Comparison of ENCODE assay signal across 20 cellular contexts in the genomic region with DNA sequence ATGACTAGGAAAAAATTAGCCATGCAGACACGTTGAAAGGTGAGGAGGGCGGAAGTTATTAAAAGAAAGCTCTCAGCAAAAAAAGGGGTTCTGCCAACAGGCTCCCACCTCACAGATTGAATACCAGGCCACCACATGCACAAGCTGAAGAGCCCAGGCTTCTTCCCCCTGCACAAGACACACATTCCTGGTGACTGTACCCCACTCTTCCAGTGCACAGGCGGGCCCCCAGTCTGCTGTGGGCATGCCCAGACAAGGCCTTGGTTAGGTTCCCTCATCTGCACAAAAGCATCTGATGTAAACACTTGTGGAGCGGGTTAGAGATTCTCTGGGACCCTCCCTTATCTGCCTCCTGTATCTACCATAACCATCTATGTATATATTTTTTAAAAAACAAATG.
DNase-seq lines count a peak whose midpoint lies in the region; ATAC-seq, FAIRE-seq and TF ChIP-seq lines count a peak whose summit lies in the region.
"Had no signal": no experiment of that assay in that cellular context is flagged by ENCODE, and none has a peak within 500 bp of the region (broad histone marks: within the 10 kb centered on the region; RNA-seq: fewer than 3 reads in every experiment).

No MANE protein-coding gene starts in this region.

- dilution Hi-C loops in keratinocyte (cut with MboI; ENCODE audit: extremely low pct_ligation_motif_present, low sequenced_read_pairs) = no loop called here

- H3K9me3 ChIP-seq in DND-41 (ENCODE audit: insufficient read depth, low read length, severe bottlenecking) (no peaks in the 10 kb centered on the region), astrocyte (ENCODE audit: insufficient read depth, low read depth, low read length) (no peaks in the 10 kb centered on the region), keratinocyte (ENCODE audit: control insufficient read depth, low read depth, low read length) (no peaks in the 10 kb centered on the region), WERI-Rb-1 (ENCODE audit: severe bottlenecking) (no peaks in the 10 kb centered on the region)
- H3K9me3 ChIP-seq: Caco-2, HAP-1 had no signal

- H3K4me3 ChIP-seq in DND-41 (ENCODE audit: low read depth in 1 of 2, low read length in 2 of 2) = no peak overlapping the region
- H3K4me3 ChIP-seq in GM23338 = no peak overlapping the region
- no peak overlapping the region for H3K4me3 ChIP-seq in astrocyte (ENCODE audit: insufficient read depth, low read depth, low read length)
- H3K4me3 ChIP-seq in keratinocyte (ENCODE audit: control insufficient read depth in 2 of 3, extremely low read depth in 1 of 3, insufficient read depth in 2 of 3, low read depth in 1 of 3, low read length in 3 of 3) = peak overlapping the region in 2 of 3 experiments; percentile 7 to 47
- no peak overlapping the region for H3K4me3 ChIP-seq in WERI-Rb-1 (ENCODE audit: low read depth, low read length)
- H3K4me3 ChIP-seq: HAP-1, SK-N-MC had no signal

- H4K20me1 ChIP-seq in DND-41 (ENCODE audit: insufficient read depth, low read length) = no peaks in the 10 kb centered on the region
- H4K20me1 ChIP-seq in GM23338 (replicated peaks; ENCODE audit: insufficient read depth) = no peaks in the 10 kb centered on the region
- no peaks in the 10 kb centered on the region for H4K20me1 ChIP-seq in astrocyte (ENCODE audit: insufficient read depth, low read length)
- H4K20me1 ChIP-seq in keratinocyte (ENCODE audit: control insufficient read depth, extremely low read depth, insufficient read depth, low read length) = no peaks in the 10 kb centered on the region

- H3K27me3 Mint-ChIP-seq in GM23338 (ENCODE audit: insufficient read depth, low read depth, poor library complexity) = no peaks in the 10 kb centered on the region
- H3K27me3 Mint-ChIP-seq in astrocyte (ENCODE audit: low read depth, unreplicated experiment) = no peaks in the 10 kb centered on the region
- H3K27me3 Mint-ChIP-seq: B cell; CD4-positive, CD25-positive, alpha-beta regulatory T cell had no signal

- H3K9ac ChIP-seq in DND-41 (ENCODE audit: low read depth, low read length) (no peak overlapping the region), astrocyte (ENCODE audit: low read length) (no peak overlapping the region), keratinocyte (ENCODE audit: control insufficient read depth, extremely low read depth, insufficient read depth, low read length) (no peak overlapping the region)

- ATAC-seq in DND-41 (ENCODE audit: insufficient read depth, low read depth) (peak; percentile 40; the same call in 1 of the 3 replicates), GM23338 (no peak), HG03520 (IDR thresholded peaks at IDR 0.05; ENCODE audit: unreplicated experiment) (no peak)

- H3K4me1 ChIP-seq in DND-41 (ENCODE audit: insufficient read depth, low read length) (no peaks in the 10 kb centered on the region), GM23338 (ENCODE audit: insufficient read depth) (no peaks in the 10 kb centered on the region), astrocyte (ENCODE audit: insufficient read depth, low read length) (peaks cover 7% of the 10 kb centered on the region), keratinocyte (ENCODE audit: control insufficient read depth, extremely low read depth, insufficient read depth, low read length) (peaks cover 17% of the 10 kb centered on the region)
- H3K4me1 ChIP-seq: Caco-2, HAP-1 had no signal

- H3K4me1 Mint-ChIP-seq in GM23338 = peaks cover 4% of the 10 kb centered on the region; the same call in 1 of the 3 replicates
- peaks cover 28% of the 10 kb centered on the region for H3K4me1 Mint-ChIP-seq in astrocyte (ENCODE audit: low read depth, unreplicated experiment)
- H3K4me1 Mint-ChIP-seq: B cell had no signal

- H3K4me3 Mint-ChIP-seq in GM23338 (no peak overlapping the region), astrocyte (ENCODE audit: unreplicated experiment) (no peak overlapping the region)
- H3K4me3 Mint-ChIP-seq: B cell; CD4-positive, CD25-positive, alpha-beta regulatory T cell had no signal

- no peaks in the 10 kb centered on the region for H3K9me2 ChIP-seq in GM23338 (ENCODE audit: insufficient read depth)

- H2AFZ ChIP-seq in DND-41 (ENCODE audit: low read depth, low read length) = no peak overlapping the region
- H2AFZ ChIP-seq in GM23338 = no peak overlapping the region
- H2AFZ ChIP-seq in astrocyte (ENCODE audit: low read depth, low read length) = no peak overlapping the region
- H2AFZ ChIP-seq in keratinocyte (ENCODE audit: control insufficient read depth, low read length) = peak overlapping the region; percentile 13

- DNase-seq in DND-41 (no peak), GM23338 (ENCODE audit: low spot score) (no peak), astrocyte (ENCODE audit: low read depth) (no peak), keratinocyte (ENCODE audit: low read depth, low spot score) (peak; percentile 76), GM19240 (ENCODE audit: insufficient read length, low spot score) (no peak), WERI-Rb-1 (no peak), H4 (ENCODE audit: low spot score) (no peak)
- DNase-seq: Caco-2; CD4-positive, CD25-positive, alpha-beta regulatory T cell; DMS153; KG1; NCI-H1436 treated with DMSO at 0.1 percent for 48 hours; NCI-H2081 treated with DMSO at 0.1 percent for 48 hours; NCI-H524 treated with DMSO at 0.1 percent for 48 hours; Right ventricle myocardium superior had no signal

- H3F3A ChIP-seq in GM23338 (replicated peaks; ENCODE audit: low read depth) = no peaks in the 10 kb centered on the region

- no peaks in the 10 kb centered on the region for H3K9me1 ChIP-seq in keratinocyte (ENCODE audit: control insufficient read depth, extremely low read depth, insufficient read depth, low read length)

- FAIRE-seq in astrocyte (lab: Jason Lieb, UNC) (no peak), keratinocyte (lab: Jason Lieb, UNC) (peak; percentile 75)

- H3K36me3 ChIP-seq in DND-41 (ENCODE audit: insufficient read depth, low read length) (peaks cover 44% of the 10 kb centered on the region; the same call in 1 of the 2 replicates), GM23338 (ENCODE audit: insufficient read depth) (no peaks in the 10 kb centered on the region), astrocyte (ENCODE audit: insufficient read depth, low read length) (no peaks in the 10 kb centered on the region), keratinocyte (ENCODE audit: control insufficient read depth in 2 of 2, extremely low read depth in 1 of 2, insufficient read depth in 2 of 2, low read length in 2 of 2) (peaks cover 0 to 3% of the 10 kb centered on the region in 2 experiments), WERI-Rb-1 (no peaks in the 10 kb centered on the region; the same call in 1 of the 2 replicates)

- peaks cover 42% of the 10 kb centered on the region for H3K36me3 Mint-ChIP-seq in GM23338 (ENCODE audit: low read depth)
- H3K36me3 Mint-ChIP-seq in astrocyte (ENCODE audit: low read depth, unreplicated experiment) = peaks cover 25% of the 10 kb centered on the region

- H3K27ac ChIP-seq in DND-41 (ENCODE audit: low read length) (no peak overlapping the region), GM23338 (ENCODE audit: low read depth) (no peak overlapping the region), astrocyte (ENCODE audit: low read depth, low read length) (no peak overlapping the region), keratinocyte (ENCODE audit: control insufficient read depth, insufficient read depth, low read length) (peak overlapping the region; percentile 42), WERI-Rb-1 (no peak overlapping the region)
- H3K27ac ChIP-seq: HL-60, SK-N-MC had no signal

- TF ChIP-seq CTCF in DND-41 (IDR thresholded peaks at IDR 0.05; ENCODE audit: borderline replicate concordance, extremely low read depth, low read length, poor library complexity, severe bottlenecking) (no peak), GM23338 (conservative IDR thresholded peaks at IDR 0.05; ENCODE audit: low read depth in 2 of 2) (no peak), astrocyte (IDR thresholded peaks at IDR 0.05; ENCODE audit: insufficient read depth, low read depth, low read length) (no peak), keratinocyte (optimal IDR thresholded peaks at IDR 0.05 in 1 of 3, IDR thresholded peaks at IDR 0.05 in 1 of 3, conservative IDR thresholded peaks at IDR 0.05 in 1 of 3; ENCODE audit: extremely low read depth in 1 of 3, insufficient read depth in 2 of 3, low read length in 3 of 3) (no peak), WERI-Rb-1 (IDR thresholded peaks at IDR 0.05; ENCODE audit: low read depth, low read length) (no peak)

- H3K4me2 ChIP-seq in DND-41 (ENCODE audit: insufficient read depth, low read length) = no peak overlapping the region
- H3K4me2 ChIP-seq in GM23338 = no peak overlapping the region
- H3K4me2 ChIP-seq in astrocyte (ENCODE audit: low read length) = no peak overlapping the region
- H3K4me2 ChIP-seq in keratinocyte (ENCODE audit: control insufficient read depth, extremely low read depth, insufficient read depth, low read depth, low read length) = peak overlapping the region; percentile 61

- H3K79me2 ChIP-seq in DND-41 (ENCODE audit: insufficient read depth, low read length) = no peaks in the 10 kb centered on the region
- no peaks in the 10 kb centered on the region for H3K79me2 ChIP-seq in GM23338 (replicated peaks; ENCODE audit: insufficient read depth)
- H3K79me2 ChIP-seq in astrocyte (ENCODE audit: insufficient read depth, low read length) = no peaks in the 10 kb centered on the region
- H3K79me2 ChIP-seq in keratinocyte (ENCODE audit: control insufficient read depth, insufficient read depth, low read length) = no peaks in the 10 kb centered on the region

- H3K27ac Mint-ChIP-seq in GM23338 (peak overlapping the region; percentile 65), astrocyte (ENCODE audit: unreplicated experiment) (peak overlapping the region; percentile 66)
- H3K27ac Mint-ChIP-seq: B cell; CD4-positive, CD25-positive, alpha-beta regulatory T cell had no signal

- H3K27me3 ChIP-seq in DND-41 (ENCODE audit: insufficient read depth, low read length, poor library complexity) = no peaks in the 10 kb centered on the region
- H3K27me3 ChIP-seq in GM23338 (ENCODE audit: insufficient read depth) = no peaks in the 10 kb centered on the region
- H3K27me3 ChIP-seq in astrocyte (ENCODE audit: insufficient read depth, low read length) = no peaks in the 10 kb centered on the region
- no peaks in the 10 kb centered on the region for H3K27me3 ChIP-seq in keratinocyte (ENCODE audit: control insufficient read depth, extremely low read depth, insufficient read depth, low read length)
- H3K27me3 ChIP-seq in WERI-Rb-1 (ENCODE audit: insufficient read depth, low read depth, severe bottlenecking) = no peaks in the 10 kb centered on the region

- H3K9me3 Mint-ChIP-seq in GM23338 = peaks cover 25% of the 10 kb centered on the region; the same call in 2 of the 3 replicates
- peaks cover 15% of the 10 kb centered on the region for H3K9me3 Mint-ChIP-seq in astrocyte (ENCODE audit: unreplicated experiment)

TF ChIP-seq in GM23338, 12 proteins besides CTCF, POLR2A, EP300 and RAD21 (continues in another document):
- TF ChIP-seq POLR2AphosphoS5 (IDR thresholded peaks at IDR 0.05; ENCODE audit: low read depth) (no peak), ZNF114 (CRISPR knock-in tag; IDR thresholded peaks at IDR 0.05) (no peak), CREB1 (CRISPR knock-in tag; IDR thresholded peaks at IDR 0.05; ENCODE audit: low read depth) (no peak)

Comparison
In these comparisons a context has a peak if more than half of its experiments do, and no peak if none do; other contexts are left out.
1. H3K4me3 ChIP-seq: peak in keratinocyte (2 of 3); none in DND-41 (0 of 2), GM23338 (single experiment), astrocyte (single experiment) and WERI-Rb-1 (single experiment).